ENCODE assay signal across 28 cellular contexts in the genomic region with DNA sequence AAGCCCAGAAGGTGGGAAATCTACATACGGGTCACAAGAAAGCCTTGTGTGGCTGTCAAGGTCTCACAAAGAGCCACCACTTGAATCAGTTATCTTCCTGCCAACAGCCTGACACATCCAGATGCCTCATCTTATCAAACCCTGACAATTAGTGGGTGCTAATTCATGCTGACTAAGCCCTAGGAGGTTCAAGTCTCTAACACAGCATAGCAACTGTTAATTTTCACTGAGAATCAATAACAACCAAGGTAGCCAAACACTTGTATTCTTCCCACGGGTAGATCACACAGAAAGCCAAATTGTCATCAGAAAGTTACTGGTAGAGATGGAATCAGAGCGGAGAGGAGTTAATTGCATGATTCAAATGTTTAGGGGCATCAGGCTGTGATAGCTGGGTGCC.
"Had no signal": no experiment of that assay in that cellular context is flagged by ENCODE, and none has a peak within 500 bp of the region (broad histone marks: within the 10 kb centered on the region; RNA-seq: fewer than 3 reads in every experiment).

No MANE protein-coding gene starts in this region.

- H3K4me1 ChIP-seq: foreskin keratinocyte, prostate gland, thyroid gland, vagina had no signal

- H3K79me2 ChIP-seq: hepatocyte had no signal

- H3K27ac Mint-ChIP-seq: memory B cell; naive B cell; natural killer cell treated with Interleukin-12 subunit alpha and Interleukin-12 subunit beta and Interleukin-15 and Interleukin-18, amount 100 ng/mL, for 72 hours; neural progenitor cell; stimulated activated effector memory CD8-positive, alpha-beta T cell treated with anti-CD3 and anti-CD28 coated beads, Interleukin-12 subunit alpha, Interleukin-12 subunit beta, amount 100 ng/mL, for 72 hours had no signal

- ATAC-seq: foreskin keratinocyte; gastroesophageal sphincter; heart left ventricle; left lobe of liver; mucosa of descending colon; natural killer cell treated with Interleukin-12 subunit alpha and Interleukin-12 subunit beta and Interleukin-15 and Interleukin-18, amount 100 ng/mL, for 72 hours; sciatic nerve; stimulated activated effector memory CD8-positive, alpha-beta T cell treated with anti-CD3 and anti-CD28 coated beads, Interleukin-12 subunit alpha, Interleukin-12 subunit beta, amount 100 ng/mL, for 72 hours had no signal

- H3K27me3 ChIP-seq: dorsolateral prefrontal cortex, esophagus muscularis mucosa, foreskin keratinocyte, gastroesophageal sphincter, heart left ventricle, hepatocyte, neural progenitor cell, right atrium auricular region, stomach, thyroid gland, vagina had no signal

- H3K4me3 Mint-ChIP-seq: memory B cell; mesothelial cell of epicardium; naive B cell; natural killer cell treated with Interleukin-12 subunit alpha and Interleukin-12 subunit beta and Interleukin-15 and Interleukin-18, amount 100 ng/mL, for 72 hours; neural progenitor cell; stimulated activated effector memory CD8-positive, alpha-beta T cell treated with anti-CD3 and anti-CD28 coated beads, Interleukin-12 subunit alpha, Interleukin-12 subunit beta, amount 100 ng/mL, for 72 hours had no signal

- H3K27me3 Mint-ChIP-seq: memory B cell; naive B cell; natural killer cell treated with Interleukin-12 subunit alpha and Interleukin-12 subunit beta and Interleukin-15 and Interleukin-18, amount 100 ng/mL, for 72 hours had no signal

- H3K4me2 ChIP-seq: hepatocyte had no signal

- DNase-seq: dorsolateral prefrontal cortex; effector CD4-positive, alpha-beta T cell; foreskin keratinocyte; heart left ventricle; kidney; mucosa of descending colon; naive B cell; stimulated activated CD4-positive, alpha-beta T cell treated with anti-CD3 and anti-CD28 coated beads, Interleukin-2, amount 100 ng/mL, for 24 hours; stimulated activated CD4-positive, alpha-beta T cell treated with anti-CD3 and anti-CD28 coated beads, Interleukin-4, amount 100 ng/mL, for 24 hours; stimulated activated naive CD4-positive, alpha-beta T cell treated with Interleukin-2 at 50 U/mL for 16 hours; stomach; thyroid gland; trophoblast cell had no signal

- H3K36me3 ChIP-seq: esophagus muscularis mucosa, gastroesophageal sphincter, heart left ventricle, neural progenitor cell, prostate gland, right atrium auricular region, stomach, thyroid gland, vagina had no signal

- H3K4me3 ChIP-seq: dorsolateral prefrontal cortex, esophagus muscularis mucosa, gastroesophageal sphincter, heart left ventricle, hepatocyte, lung, mucosa of descending colon, neural progenitor cell, prostate gland, right atrium auricular region, stomach, thyroid gland, vagina had no signal

- H2AFZ ChIP-seq: hepatocyte, neural progenitor cell had no signal

- H3K4me1 Mint-ChIP-seq: memory B cell; naive B cell; stimulated activated effector memory CD8-positive, alpha-beta T cell treated with anti-CD3 and anti-CD28 coated beads, Interleukin-12 subunit alpha, Interleukin-12 subunit beta, amount 100 ng/mL, for 72 hours had no signal

- FAIRE-seq: kidney had no signal

- H3K36me3 Mint-ChIP-seq: memory B cell; mesothelial cell of epicardium; naive B cell; natural killer cell treated with Interleukin-12 subunit alpha and Interleukin-12 subunit beta and Interleukin-15 and Interleukin-18, amount 100 ng/mL, for 72 hours; stimulated activated effector memory CD8-positive, alpha-beta T cell treated with anti-CD3 and anti-CD28 coated beads, Interleukin-12 subunit alpha, Interleukin-12 subunit beta, amount 100 ng/mL, for 72 hours had no signal

- H3K9me3 ChIP-seq: esophagus muscularis mucosa, gastroesophageal sphincter, heart left ventricle, mucosa of descending colon, prostate gland, right atrium auricular region, stomach, thyroid gland, vagina had no signal

- H3K27ac ChIP-seq: dorsolateral prefrontal cortex, epithelial cell of prostate, esophagus muscularis mucosa, foreskin keratinocyte, gastroesophageal sphincter, heart left ventricle, hepatocyte, neural progenitor cell, prostate gland, right atrium auricular region, stomach, thyroid gland, vagina had no signal

- H3K9me3 Mint-ChIP-seq: memory B cell; mesothelial cell of epicardium; naive B cell; natural killer cell treated with Interleukin-12 subunit alpha and Interleukin-12 subunit beta and Interleukin-15 and Interleukin-18, amount 100 ng/mL, for 72 hours; neural progenitor cell; stimulated activated effector memory CD8-positive, alpha-beta T cell treated with anti-CD3 and anti-CD28 coated beads, Interleukin-12 subunit alpha, Interleukin-12 subunit beta, amount 100 ng/mL, for 72 hours had no signal
